Comparison of ENCODE assay signal across 20 cellular contexts in the genomic region with DNA sequence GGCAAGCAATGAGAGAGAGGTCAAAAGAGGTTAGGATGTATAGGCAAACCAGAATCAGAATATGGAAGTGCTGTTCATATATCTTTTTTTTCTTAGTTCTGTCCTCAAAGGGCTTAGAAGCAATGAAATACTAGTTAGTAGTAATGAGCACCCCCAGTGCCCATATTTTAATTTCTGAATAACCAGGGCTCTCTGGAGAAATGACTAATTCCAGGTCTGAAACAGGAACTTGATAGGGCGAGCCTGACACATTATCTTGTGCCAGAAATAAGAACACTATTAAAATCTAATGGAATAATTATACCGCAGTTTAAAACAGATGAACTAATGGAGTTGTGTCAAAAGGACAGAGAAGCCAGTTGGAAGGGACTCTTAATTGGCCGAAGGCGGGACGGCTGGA. TPM values are rescaled to one million over a fixed set of nuclear protein-coding genes. Genes with fewer than 3 reads are reported as not detected.
DNase-seq lines count a peak whose midpoint lies in the region; ATAC-seq and TF ChIP-seq lines count a peak whose summit lies in the region.
"Had no signal": no experiment of that assay in that cellular context is flagged by ENCODE, and none has a peak within 500 bp of the region (broad histone marks: within the 10 kb centered on the region; RNA-seq: fewer than 3 reads in every experiment).

No MANE protein-coding gene starts in this region.

- CTCF ChIA-PET in activated CD8-positive, alpha-beta T cell treated with anti-CD3 and anti-CD28 coated beads for 36 hours (lab: Charles Lee), result interaction anchor here (1.2 to 1.3 kb wide), 2 partner anchors 16 to 30 kb away, joined by 3 to 5 read pairs; no protein-coding TSS in a partner anchor
- CTCF ChIA-PET in activated CD8-positive, alpha-beta T cell treated with anti-CD3 and anti-CD28 coated beads, Interleukin-2, amount 10 ng/mL, durations not matched to agents 7 days and 5 days (lab: Charles Lee), result no interaction called here

- no peak for ATAC-seq in activated CD8-positive, alpha-beta T cell treated with anti-CD3 and anti-CD28 coated beads for 36 hours
- no peak for ATAC-seq in activated CD8-positive, alpha-beta T cell treated with anti-CD3 and anti-CD28 coated beads, Interleukin-2, amount 10 ng/mL, durations not matched to agents 7 days and 5 days
- ATAC-seq in stimulated activated effector memory CD8-positive, alpha-beta T cell treated with anti-CD3 and anti-CD28 coated beads, Interleukin-12 subunit alpha, Interleukin-12 subunit beta, amount 100 ng/mL, for 72 hours, result no peak
- ATAC-seq: A549; CD8-positive, alpha-beta T cell; Right ventricle myocardium inferior had no signal

- H3K4me1 Mint-ChIP-seq in activated CD8-positive, alpha-beta T cell treated with anti-CD3 and anti-CD28 coated beads for 36 hours (ENCODE audit: low read depth), result peaks cover 40% of the 10 kb centered on the region
- H3K4me1 Mint-ChIP-seq in activated CD8-positive, alpha-beta T cell treated with anti-CD3 and anti-CD28 coated beads, Interleukin-2, amount 10 ng/mL, durations not matched to agents 7 days and 5 days (ENCODE audit: low read depth), result peaks cover 16% of the 10 kb centered on the region
- peaks cover 34% of the 10 kb centered on the region for H3K4me1 Mint-ChIP-seq in activated T-helper 1 cell treated with anti-CD3 and anti-CD28 coated beads, Interleukin-12 subunit alpha, Interleukin-12 subunit beta, Interleukin-2, Interleukin-4 antibody, amounts not matched to agents 30 ng/mL and 10 ng/mL and 1 ng/mL, durations not matched to agents 14 hours and 24 hours and 36 hours (ENCODE audit: low read depth)
- H3K4me1 Mint-ChIP-seq in stimulated activated effector memory CD8-positive, alpha-beta T cell treated with anti-CD3 and anti-CD28 coated beads, Interleukin-12 subunit alpha, Interleukin-12 subunit beta, amount 100 ng/mL, for 72 hours, result peaks cover 26% of the 10 kb centered on the region

- no peak for DNase-seq in activated CD8-positive, alpha-beta T cell treated with anti-CD3 and anti-CD28 coated beads for 36 hours
- no peak for DNase-seq in activated CD8-positive, alpha-beta T cell treated with anti-CD3 and anti-CD28 coated beads, Interleukin-2, amount 10 ng/mL, durations not matched to agents 7 days and 5 days
- DNase-seq in MV-4-11 (lab: John Stamatoyannopoulos, UW), result peak; percentile 52
- no peak for DNase-seq in activated T-helper 1 cell treated with anti-CD3 and anti-CD28 coated beads, Interleukin-12 subunit alpha, Interleukin-12 subunit beta, Interleukin-2, Interleukin-4 antibody, amounts not matched to agents 30 ng/mL and 10 ng/mL and 1 ng/mL, durations not matched to agents 14 hours and 24 hours and 36 hours (ENCODE audit: low spot score)
- DNase-seq in stimulated activated effector memory CD8-positive, alpha-beta T cell treated with anti-CD3 and anti-CD28 coated beads, Interleukin-12 subunit alpha, Interleukin-12 subunit beta, amount 100 ng/mL, for 72 hours (ENCODE audit: low spot score in 2 of 2), result no peak
- no peak for DNase-seq in activated gamma-delta T cell (lab: John Stamatoyannopoulos, UW)
- no peak for DNase-seq in DMS153 treated with DMSO at 0.1 percent for 48 hours (lab: John Stamatoyannopoulos, UW; ENCODE audit: unreplicated experiment)
- DNase-seq: Calu3; CD8-positive, alpha-beta T cell; DMS53; EL; MM.1S; NCI-H1105 treated with DMSO at 0.1 percent for 48 hours; NCI-H1694; NCI-H2081 treated with DMSO at 0.1 percent for 48 hours; NCI-H446 treated with DMSO at 0.1 percent for 48 hours; NCI-H69 had no signal

- H3K36me3 Mint-ChIP-seq in activated CD8-positive, alpha-beta T cell treated with anti-CD3 and anti-CD28 coated beads for 36 hours (ENCODE audit: low read depth), result peaks cover 68% of the 10 kb centered on the region
- H3K36me3 Mint-ChIP-seq in activated CD8-positive, alpha-beta T cell treated with anti-CD3 and anti-CD28 coated beads, Interleukin-2, amount 10 ng/mL, durations not matched to agents 7 days and 5 days (ENCODE audit: low read depth), result peaks cover 47% of the 10 kb centered on the region
- peaks cover 56% of the 10 kb centered on the region for H3K36me3 Mint-ChIP-seq in activated T-helper 1 cell treated with anti-CD3 and anti-CD28 coated beads, Interleukin-12 subunit alpha, Interleukin-12 subunit beta, Interleukin-2, Interleukin-4 antibody, amounts not matched to agents 30 ng/mL and 10 ng/mL and 1 ng/mL, durations not matched to agents 14 hours and 24 hours and 36 hours (ENCODE audit: low read depth)
- peaks cover 37% of the 10 kb centered on the region for H3K36me3 Mint-ChIP-seq in stimulated activated effector memory CD8-positive, alpha-beta T cell treated with anti-CD3 and anti-CD28 coated beads, Interleukin-12 subunit alpha, Interleukin-12 subunit beta, amount 100 ng/mL, for 72 hours

- POLR2A ChIA-PET in activated CD8-positive, alpha-beta T cell treated with anti-CD3 and anti-CD28 coated beads for 36 hours (lab: Charles Lee), result interaction anchor here (0.7 to 2.0 kb wide), 2 partner anchors 12 to 98 kb away, joined by 3 to 12 read pairs; no protein-coding TSS in a partner anchor
- POLR2A ChIA-PET in activated CD8-positive, alpha-beta T cell treated with anti-CD3 and anti-CD28 coated beads, Interleukin-2, amount 10 ng/mL, durations not matched to agents 7 days and 5 days (lab: Charles Lee), result interaction anchor here (1.2 kb wide), 1 partner anchor 12 kb away, joined by 7 read pairs; no protein-coding TSS in a partner anchor

- H3K9me3 Mint-ChIP-seq in activated CD8-positive, alpha-beta T cell treated with anti-CD3 and anti-CD28 coated beads for 36 hours, result peaks cover 4% of the 10 kb centered on the region
- H3K9me3 Mint-ChIP-seq in activated CD8-positive, alpha-beta T cell treated with anti-CD3 and anti-CD28 coated beads, Interleukin-2, amount 10 ng/mL, durations not matched to agents 7 days and 5 days (ENCODE audit: insufficient read depth), result peaks cover 8% of the 10 kb centered on the region
- H3K9me3 Mint-ChIP-seq in activated T-helper 1 cell treated with anti-CD3 and anti-CD28 coated beads, Interleukin-12 subunit alpha, Interleukin-12 subunit beta, Interleukin-2, Interleukin-4 antibody, amounts not matched to agents 30 ng/mL and 10 ng/mL and 1 ng/mL, durations not matched to agents 14 hours and 24 hours and 36 hours, result peaks cover 12% of the 10 kb centered on the region
- no peaks in the 10 kb centered on the region for H3K9me3 Mint-ChIP-seq in stimulated activated effector memory CD8-positive, alpha-beta T cell treated with anti-CD3 and anti-CD28 coated beads, Interleukin-12 subunit alpha, Interleukin-12 subunit beta, amount 100 ng/mL, for 72 hours

- intact Hi-C loops in activated CD8-positive, alpha-beta T cell treated with anti-CD3 and anti-CD28 coated beads for 36 hours (cut with micrococcal nuclease), result loop anchor here (10.0 kb wide), 2 partner anchors 95 to 175 kb away; partner anchors contain the start of genes GCN1 and RAB35
- intact Hi-C loops in activated T-helper 1 cell treated with anti-CD3 and anti-CD28 coated beads, Interleukin-12 subunit alpha, Interleukin-12 subunit beta, Interleukin-2, Interleukin-4 antibody, amounts not matched to agents 30 ng/mL and 10 ng/mL and 1 ng/mL, durations not matched to agents 14 hours and 24 hours and 36 hours (cut with micrococcal nuclease), result loop anchor here (10.0 kb wide), 1 partner anchor 1985 kb away; no protein-coding TSS in a partner anchor

- H3K4me3 Mint-ChIP-seq in activated CD8-positive, alpha-beta T cell treated with anti-CD3 and anti-CD28 coated beads for 36 hours, result no peak overlapping the region
- H3K4me3 Mint-ChIP-seq in activated CD8-positive, alpha-beta T cell treated with anti-CD3 and anti-CD28 coated beads, Interleukin-2, amount 10 ng/mL, durations not matched to agents 7 days and 5 days, result no peak overlapping the region
- H3K4me3 Mint-ChIP-seq in activated T-helper 1 cell treated with anti-CD3 and anti-CD28 coated beads, Interleukin-12 subunit alpha, Interleukin-12 subunit beta, Interleukin-2, Interleukin-4 antibody, amounts not matched to agents 30 ng/mL and 10 ng/mL and 1 ng/mL, durations not matched to agents 14 hours and 24 hours and 36 hours, result no peak overlapping the region
- H3K4me3 Mint-ChIP-seq in stimulated activated effector memory CD8-positive, alpha-beta T cell treated with anti-CD3 and anti-CD28 coated beads, Interleukin-12 subunit alpha, Interleukin-12 subunit beta, amount 100 ng/mL, for 72 hours, result no peak overlapping the region
- H3K4me3 Mint-ChIP-seq: CD8-positive, alpha-beta T cell had no signal

- H3K27me3 Mint-ChIP-seq in activated CD8-positive, alpha-beta T cell treated with anti-CD3 and anti-CD28 coated beads for 36 hours, result no peaks in the 10 kb centered on the region
- no peaks in the 10 kb centered on the region for H3K27me3 Mint-ChIP-seq in activated CD8-positive, alpha-beta T cell treated with anti-CD3 and anti-CD28 coated beads, Interleukin-2, amount 10 ng/mL, durations not matched to agents 7 days and 5 days (ENCODE audit: low read depth)
- no peaks in the 10 kb centered on the region for H3K27me3 Mint-ChIP-seq in activated T-helper 1 cell treated with anti-CD3 and anti-CD28 coated beads, Interleukin-12 subunit alpha, Interleukin-12 subunit beta, Interleukin-2, Interleukin-4 antibody, amounts not matched to agents 30 ng/mL and 10 ng/mL and 1 ng/mL, durations not matched to agents 14 hours and 24 hours and 36 hours (ENCODE audit: insufficient read depth)

- peak overlapping the region; percentile 68 for H3K27ac Mint-ChIP-seq in activated CD8-positive, alpha-beta T cell treated with anti-CD3 and anti-CD28 coated beads for 36 hours
- no peak overlapping the region for H3K27ac Mint-ChIP-seq in activated CD8-positive, alpha-beta T cell treated with anti-CD3 and anti-CD28 coated beads, Interleukin-2, amount 10 ng/mL, durations not matched to agents 7 days and 5 days
- peak overlapping the region; percentile 44 for H3K27ac Mint-ChIP-seq in activated T-helper 1 cell treated with anti-CD3 and anti-CD28 coated beads, Interleukin-12 subunit alpha, Interleukin-12 subunit beta, Interleukin-2, Interleukin-4 antibody, amounts not matched to agents 30 ng/mL and 10 ng/mL and 1 ng/mL, durations not matched to agents 14 hours and 24 hours and 36 hours
- peak overlapping the region; percentile 68 for H3K27ac Mint-ChIP-seq in stimulated activated effector memory CD8-positive, alpha-beta T cell treated with anti-CD3 and anti-CD28 coated beads, Interleukin-12 subunit alpha, Interleukin-12 subunit beta, amount 100 ng/mL, for 72 hours
- H3K27ac Mint-ChIP-seq: CD8-positive, alpha-beta T cell had no signal

- TF ChIP-seq CTCF in activated CD8-positive, alpha-beta T cell treated with anti-CD3 and anti-CD28 coated beads for 36 hours (IDR thresholded peaks at IDR 0.05), result no peak

RNA-seq across cellular contexts. Expression of gene BICDL1, which starts 30.9 kb away (rescaled TPM):
- total RNA-seq in activated CD8-positive, alpha-beta T cell treated with anti-CD3 and anti-CD28 coated beads for 36 hours, result 100 to 1,000 TPM; 103 to 107 TPM
- 10 to 100 TPM; 62.4 to 64.8 TPM for total RNA-seq in activated CD8-positive, alpha-beta T cell treated with anti-CD3 and anti-CD28 coated beads, Interleukin-2, amount 10 ng/mL, durations not matched to agents 7 days and 5 days
- 136 and 140 TPM in 2 replicates for total RNA-seq in activated T-helper 1 cell treated with anti-CD3 and anti-CD28 coated beads, Interleukin-12 subunit alpha, Interleukin-12 subunit beta, Interleukin-2, Interleukin-4 antibody, amounts not matched to agents 30 ng/mL and 10 ng/mL and 1 ng/mL, durations not matched to agents 14 hours and 24 hours and 36 hours
- total RNA-seq: LHCN-M2 had no signal
